ENCODE assay signal across 8 cellular contexts in genomic region chr4:17111959-17112659, GRCh38.
DNase-seq lines count a peak whose midpoint lies in the region; ATAC-seq and TF ChIP-seq lines count a peak whose summit lies in the region.

No MANE protein-coding gene starts in this region.

- H3K27ac ChIP-seq in right cardiac atrium (ENCODE audit: low read length): no peak overlapping the region
- H3K27ac ChIP-seq in OCI-LY7 (ENCODE audit: low read depth, low read length, poor library complexity, severe bottlenecking): no peak overlapping the region
- no peak overlapping the region for H3K27ac ChIP-seq in upper lobe of right lung

- H3K79me2 ChIP-seq in OCI-LY7 (ENCODE audit: insufficient read depth, low read depth, low read length): no peaks in the 10 kb centered on the region

- H3K27me3 ChIP-seq in right cardiac atrium (ENCODE audit: control insufficient read depth, insufficient read depth) (no peaks in the 10 kb centered on the region), upper lobe of right lung (no peaks in the 10 kb centered on the region)

- H3K9me3 ChIP-seq in right cardiac atrium (ENCODE audit: control insufficient read depth, low read length) (no peaks in the 10 kb centered on the region), OCI-LY7 (ENCODE audit: low read length) (no peaks in the 10 kb centered on the region), upper lobe of right lung (no peaks in the 10 kb centered on the region)

- no peak overlapping the region for H2AFZ ChIP-seq in OCI-LY7 (ENCODE audit: low read length)

- 67% methylated on average over 6 of the region's 6 CpGs for WGBS in right cardiac atrium

- peak; percentile 19 to 44 for ATAC-seq in right cardiac atrium
- ATAC-seq in left ventricle myocardium superior: no peak
- no peak for ATAC-seq in upper lobe of right lung
- ATAC-seq in GM21723 (IDR thresholded peaks at IDR 0.05; ENCODE audit: unreplicated experiment): no peak

- no peaks in the 10 kb centered on the region for H4K20me1 ChIP-seq in OCI-LY7 (ENCODE audit: insufficient read depth, low read length)

- no peak overlapping the region for H3K4me2 ChIP-seq in OCI-LY7 (ENCODE audit: low read length)

- no peaks in the 10 kb centered on the region for H3K9me2 ChIP-seq in OCI-LY7 (ENCODE audit: insufficient read depth, low read length)

- POLR2A ChIA-PET in OCI-LY7 (lab: Charles Lee): no interaction called here

- H3K4me3 ChIP-seq in right cardiac atrium (ENCODE audit: low read length) (no peak overlapping the region), OCI-LY7 (ENCODE audit: low read depth, low read length, poor library complexity, severe bottlenecking) (no peak overlapping the region), foreskin fibroblast (ENCODE audit: low read depth in 1 of 2, low read length in 2 of 2) (no peak overlapping the region), upper lobe of right lung (no peak overlapping the region)

- H3K4me1 ChIP-seq in right cardiac atrium (ENCODE audit: control insufficient read depth, insufficient read depth, low read length) (no peaks in the 10 kb centered on the region), OCI-LY7 (ENCODE audit: insufficient read depth, low read length, poor library complexity, severe bottlenecking) (no peaks in the 10 kb centered on the region), upper lobe of right lung (no peaks in the 10 kb centered on the region)

- CTCF ChIA-PET in OCI-LY7 (lab: Charles Lee; ENCODE audit: unreplicated experiment): no interaction called here

- TF ChIP-seq CTCF in OCI-LY7 (conservative IDR thresholded peaks at IDR 0.05; ENCODE audit: low read length) (peak; percentile 75), foreskin fibroblast (IDR thresholded peaks at IDR 0.05; ENCODE audit: low read depth, low read length) (peak; percentile 41), upper lobe of right lung (IDR thresholded peaks at IDR 0.05) (peak; percentile 31)

- DNase-seq in right cardiac atrium (no peak), left ventricle myocardium superior (no peak), OCI-LY7 (ENCODE audit: low spot score) (peak; percentile 25), foreskin fibroblast (peak in 1 of 2 donors; percentile 21), upper lobe of right lung (no peak), T-helper 1 cell (no peak), ureter (ENCODE audit: low spot score) (no peak)

- intact Hi-C loops in right cardiac atrium (cut with DNase I) (no loop called here), left ventricle myocardium superior (cut with micrococcal nuclease) (no loop called here), OCI-LY7 (cut with micrococcal nuclease; ENCODE audit: unreplicated experiment) (no loop called here), upper lobe of right lung (cut with DNase I) (no loop called here)

- H3K36me3 ChIP-seq in OCI-LY7 (ENCODE audit: insufficient read depth, low read length): no peaks in the 10 kb centered on the region
- H3K36me3 ChIP-seq in upper lobe of right lung: no peaks in the 10 kb centered on the region

- no TSS peak for BruUV-seq in OCI-LY7 (replicated peaks; lab: Mats Ljungman, UMichigan)

Comparison
In these comparisons a context has a peak if more than half of its experiments do, and no peak if none do; other contexts are left out.
1. ATAC-seq: peak in right cardiac atrium (2 of 2); none in left ventricle myocardium superior (single experiment), upper lobe of right lung (single experiment) and GM21723 (single experiment).
2. Peak in every context shown above with its lines, with median percentiles within 50 percentile points of each other: CTCF ChIP-seq.